25 cellular contexts compared by ENCODE assay signal in genomic region chr10:8986975-8987374, GRCh38.
"Had no signal": no experiment of that assay in that cellular context is flagged by ENCODE, and none has a peak within 500 bp of the region (broad histone marks: within the 10 kb centered on the region; RNA-seq: fewer than 3 reads in every experiment).

No MANE protein-coding gene starts in this region.

- ATAC-seq: activated T-helper 17 cell treated with anti-CD3 and anti-CD28 coated beads, Interleukin-2, amount 50 U/mL, for 72 hours; esophagus mucosa had no signal

- H3K9me3 Mint-ChIP-seq: activated CD4-positive, alpha-beta T cell treated with anti-CD3 and anti-CD28 coated beads, Interleukin-2, amount 10 ng/mL, durations not matched to agents 7 days and 5 days; activated T-helper 17 cell treated with anti-CD3 and anti-CD28 coated beads, Interleukin-2, amount 50 U/mL, for 72 hours; central memory CD8-positive, alpha-beta T cell; dendritic cell treated with granulocyte-macrophage colony-stimulating factor and Interleukin-4, amounts not matched to agents 40 ng/mL and 50 ng/mL, for 4 days had no signal

- H3K4me3 Mint-ChIP-seq: activated CD4-positive, alpha-beta T cell treated with anti-CD3 and anti-CD28 coated beads, Interleukin-2, amount 10 ng/mL, durations not matched to agents 7 days and 5 days; activated naive CD8-positive, alpha-beta T cell treated with anti-CD3 and anti-CD28 coated beads, Interleukin-2, amount 10 ng/mL, durations not matched to agents 7 days and 5 days; activated T-helper 17 cell treated with anti-CD3 and anti-CD28 coated beads, Interleukin-2, amount 50 U/mL, for 72 hours; central memory CD8-positive, alpha-beta T cell; dendritic cell treated with granulocyte-macrophage colony-stimulating factor and Interleukin-4, amounts not matched to agents 40 ng/mL and 50 ng/mL, for 4 days; endodermal cell had no signal

- DNase-seq: activated CD4-positive, alpha-beta T cell treated with anti-CD3 and anti-CD28 coated beads for 4 hours; activated CD4-positive, alpha-beta T cell treated with anti-CD3 and anti-CD28 coated beads, Interleukin-2, amount 10 ng/mL, durations not matched to agents 7 days and 5 days; activated CD4-positive, alpha-beta T cell treated with anti-CD3 and anti-CD28 coated beads, Interleukin-2, amount 50 U/mL, for 48 hours; activated CD4-positive, CD25-positive, alpha-beta regulatory T cell; activated CD4-positive, CD25-positive, alpha-beta regulatory T cell treated with anti-CD3 and anti-CD28 coated beads, Interleukin-2, amount 50 U/mL, for 72 hours; activated CD8-positive, alpha-beta memory T cell treated with anti-CD3 and anti-CD28 coated beads, Interleukin-2, amount 50 U/mL, for 48 hours; activated effector memory CD4-positive, alpha-beta T cell treated with Interleukin-2 at 50 U/mL for 16 hours; activated gamma-delta T cell treated with Interleukin-2 at 50 U/mL for 16 hours; activated naive CD4-positive, alpha-beta T cell treated with anti-CD3 and anti-CD28 coated beads, Interleukin-2, amount 50 U/mL, for 16 hours; activated naive CD4-positive, alpha-beta T cell treated with Interleukin-2 at 50 U/mL for 16 hours; activated naive CD8-positive, alpha-beta T cell treated with anti-CD3 and anti-CD28 coated beads, Interleukin-2, amount 10 ng/mL, durations not matched to agents 7 days and 5 days; amniotic stem cell; anterior cingulate cortex; brain microvascular endothelial cell; dorsolateral prefrontal cortex; effector memory CD4-positive, alpha-beta T cell; endodermal cell; foreskin fibroblast; head of caudate nucleus; T-helper 2 cell had no signal

- H3K4me1 Mint-ChIP-seq: activated T-helper 17 cell treated with anti-CD3 and anti-CD28 coated beads, Interleukin-2, amount 50 U/mL, for 72 hours; central memory CD8-positive, alpha-beta T cell; endodermal cell had no signal

- H3K27ac ChIP-seq: brain microvascular endothelial cell, coronary artery, dorsolateral prefrontal cortex had no signal

- H3K27ac Mint-ChIP-seq: activated CD4-positive, alpha-beta T cell treated with anti-CD3 and anti-CD28 coated beads, Interleukin-2, amount 10 ng/mL, durations not matched to agents 7 days and 5 days; activated naive CD8-positive, alpha-beta T cell treated with anti-CD3 and anti-CD28 coated beads, Interleukin-2, amount 10 ng/mL, durations not matched to agents 7 days and 5 days; activated T-helper 17 cell treated with anti-CD3 and anti-CD28 coated beads, Interleukin-2, amount 50 U/mL, for 72 hours; dendritic cell treated with granulocyte-macrophage colony-stimulating factor and Interleukin-4, amounts not matched to agents 40 ng/mL and 50 ng/mL, for 4 days; endodermal cell had no signal

- H3K4me3 ChIP-seq: coronary artery, dorsolateral prefrontal cortex had no signal

- H3K36me3 ChIP-seq: brain microvascular endothelial cell had no signal

- H3K27me3 Mint-ChIP-seq: activated CD4-positive, alpha-beta T cell treated with anti-CD3 and anti-CD28 coated beads, Interleukin-2, amount 10 ng/mL, durations not matched to agents 7 days and 5 days; activated naive CD8-positive, alpha-beta T cell treated with anti-CD3 and anti-CD28 coated beads, Interleukin-2, amount 10 ng/mL, durations not matched to agents 7 days and 5 days; dendritic cell treated with granulocyte-macrophage colony-stimulating factor and Interleukin-4, amounts not matched to agents 40 ng/mL and 50 ng/mL, for 4 days had no signal

- H3K27me3 ChIP-seq: brain microvascular endothelial cell had no signal

- H3K36me3 Mint-ChIP-seq: activated naive CD8-positive, alpha-beta T cell treated with anti-CD3 and anti-CD28 coated beads, Interleukin-2, amount 10 ng/mL, durations not matched to agents 7 days and 5 days had no signal
